Comparison of ENCODE assay signal across 27 cellular contexts in the genomic region with DNA sequence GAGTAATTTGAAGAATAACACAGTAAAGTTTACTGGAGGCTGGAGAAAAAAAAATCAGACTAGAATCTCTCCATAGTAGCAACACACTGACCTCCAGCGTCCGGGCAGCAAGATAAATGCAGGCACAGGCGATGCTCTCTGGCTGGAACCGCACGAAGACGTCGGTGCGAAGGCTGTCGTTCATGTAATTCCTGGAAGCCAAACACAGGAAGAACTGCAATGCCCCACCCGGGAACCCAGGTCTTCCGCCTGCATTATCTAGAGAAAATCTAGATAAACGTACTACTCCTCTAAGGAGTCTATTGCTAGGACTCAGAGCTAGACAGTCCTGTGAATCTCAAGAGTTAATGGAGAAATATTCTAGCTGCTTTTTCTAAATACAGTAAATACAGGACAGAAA. TPM values are rescaled to one million over a fixed set of nuclear protein-coding genes. Genes with fewer than 3 reads are reported as not detected.
"Had no signal": no experiment of that assay in that cellular context is flagged by ENCODE, and none has a peak within 500 bp of the region (broad histone marks: within the 10 kb centered on the region; RNA-seq: fewer than 3 reads in every experiment).

No MANE protein-coding gene starts in this region.

- H3K4me1 ChIP-seq: adrenal gland had no signal

- H3K27ac ChIP-seq: adrenal gland had no signal

- DNase-seq: activated CD4-positive, alpha-beta T cell treated with anti-CD3 and anti-CD28 coated beads for 4 hours; activated CD4-positive, alpha-beta T cell treated with anti-CD3 and anti-CD28 coated beads, Interleukin-2, amount 50 U/mL, for 4 hours; activated CD8-positive, alpha-beta memory T cell treated with anti-CD3 and anti-CD28 coated beads, Interleukin-2, amount 50 U/mL, for 48 hours; activated CD8-positive, alpha-beta T cell treated with anti-CD3 and anti-CD28 coated beads, Interleukin-2, amount 10 ng/mL, durations not matched to agents 7 days and 5 days; activated naive CD4-positive, alpha-beta T cell treated with anti-CD3 and anti-CD28 coated beads, Interleukin-2, amount 50 U/mL, for 16 hours; activated naive CD8-positive, alpha-beta T cell treated with anti-CD3 and anti-CD28 coated beads, Interleukin-2, amount 10 ng/mL, durations not matched to agents 7 days and 5 days; activated T-cell treated with anti-CD3 and anti-CD28 coated beads, Interleukin-2, amount 50 U/mL, for 1 hour; adrenal gland; aorta; IMR-90; KG1; NCI-H1092; NCI-H1417 treated with DMSO at 0.1 percent for 48 hours; NCI-H1694; NCI-H2029; NCI-H2107; NCI-H2171 treated with DMSO at 0.1 percent for 48 hours; NCI-H226; NCI-H510A; NCI-H526 treated with DMSO at 0.1 percent for 48 hours; NCI-H82; OCI-M1; SIG-M5; T-helper 2 cell; T1000 had no signal

- H3K4me3 ChIP-seq: adrenal gland had no signal

- ATAC-seq: activated CD4-positive, CD25-positive, alpha-beta regulatory T cell treated with anti-CD3 and anti-CD28 coated beads, Interleukin-2, amount 50 U/mL, for 24 hours; activated CD8-positive, alpha-beta T cell treated with anti-CD3 and anti-CD28 coated beads, Interleukin-2, amount 10 ng/mL, durations not matched to agents 7 days and 5 days had no signal

- H3K27me3 ChIP-seq: adrenal gland had no signal

- H3K9me3 ChIP-seq: adrenal gland had no signal

RNA-seq across cellular contexts. Expression of gene ANKRD65, which starts 30.4 kb away (rescaled TPM):
- total RNA-seq: activated CD8-positive, alpha-beta T cell treated with anti-CD3 and anti-CD28 coated beads, Interleukin-2, amount 10 ng/mL, durations not matched to agents 7 days and 5 days; activated naive CD8-positive, alpha-beta T cell treated with anti-CD3 and anti-CD28 coated beads, Interleukin-2, amount 10 ng/mL, durations not matched to agents 7 days and 5 days; IMR-90; LHCN-M2 had no signal

RNA-seq across cellular contexts. Expression of gene MXRA8, which starts 32.3 kb away (rescaled TPM):
- total RNA-seq: activated CD8-positive, alpha-beta T cell treated with anti-CD3 and anti-CD28 coated beads, Interleukin-2, amount 10 ng/mL, durations not matched to agents 7 days and 5 days had no signal
